Comparison of ENCODE assay signal across 10 cellular contexts in the genomic region with DNA sequence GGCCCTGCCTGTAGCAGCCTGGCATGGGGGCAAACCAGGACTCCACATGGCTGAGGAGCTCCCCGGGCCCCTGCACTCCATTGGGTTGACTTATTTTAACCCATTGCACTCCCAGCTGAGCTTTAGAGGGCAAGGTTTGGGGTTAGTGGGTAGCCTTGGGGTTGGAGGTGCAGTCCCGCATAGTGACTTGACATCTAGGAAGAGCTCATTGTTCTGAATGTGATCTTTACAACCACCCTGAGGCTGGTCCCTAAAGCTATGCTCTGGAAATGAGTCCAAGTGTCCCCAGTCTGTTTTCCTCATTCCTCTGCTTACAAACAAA. TPM values are rescaled to one million over a fixed set of nuclear protein-coding genes. Genes with fewer than 3 reads are reported as not detected.
DNase-seq lines count a peak whose midpoint lies in the region; ATAC-seq and TF ChIP-seq lines count a peak whose summit lies in the region.
"Had no signal": no experiment of that assay in that cellular context is flagged by ENCODE, and none has a peak within 500 bp of the region (broad histone marks: within the 10 kb centered on the region; RNA-seq: fewer than 3 reads in every experiment).

No MANE protein-coding gene starts in this region.

- no peak for TF ChIP-seq EP300 in suprapubic skin (IDR thresholded peaks at IDR 0.05)

- no peak for TF ChIP-seq POLR2A in suprapubic skin (IDR thresholded peaks at IDR 0.05)

- H3K9me3 ChIP-seq in suprapubic skin: peaks cover 3% of the 10 kb centered on the region
- peaks cover 11% of the 10 kb centered on the region for H3K9me3 ChIP-seq in mucosa of descending colon

- H3K4me1 ChIP-seq in suprapubic skin: peaks cover 58% of the 10 kb centered on the region
- no peaks in the 10 kb centered on the region for H3K4me1 ChIP-seq in mucosa of descending colon (ENCODE audit: low read depth)

- H3K36me3 ChIP-seq in suprapubic skin (no peaks in the 10 kb centered on the region), mucosa of descending colon (ENCODE audit: low read depth) (no peaks in the 10 kb centered on the region)

- intact Hi-C loops in mucosa of descending colon (cut with DNase I, micrococcal nuclease): no loop called here

- TF ChIP-seq CTCF in RWPE1 (conservative IDR thresholded peaks at IDR 0.05; ENCODE audit: low read depth): no peak
- no peak for TF ChIP-seq CTCF in suprapubic skin (IDR thresholded peaks at IDR 0.05)
- no peak for TF ChIP-seq CTCF in mucosa of descending colon (IDR thresholded peaks at IDR 0.05)

- no peaks in the 10 kb centered on the region for H3K27me3 Mint-ChIP-seq in activated T-cell treated with anti-CD3 and anti-CD28 coated beads, Interleukin-2, amount 50 U/mL, for 72 hours (ENCODE audit: low read depth)
- no peaks in the 10 kb centered on the region for H3K27me3 Mint-ChIP-seq in activated T-cell treated with anti-CD3 and anti-CD28 coated beads, Interleukin-2, amount 50 U/mL, for 4 hours (ENCODE audit: low read depth)
- H3K27me3 Mint-ChIP-seq in activated CD4-positive, alpha-beta memory T cell treated with anti-CD3 and anti-CD28 coated beads, Interleukin-2, amount 10 ng/mL, durations not matched to agents 7 days and 5 days: no peaks in the 10 kb centered on the region

- POLR2A ChIA-PET in RWPE1 (lab: Yijun Ruan, JAX; ENCODE audit: low non-redundant PET): no interaction called here
- POLR2A ChIA-PET in activated CD4-positive, alpha-beta memory T cell treated with anti-CD3 and anti-CD28 coated beads, Interleukin-2, amount 10 ng/mL, durations not matched to agents 7 days and 5 days (lab: Charles Lee): interaction anchor here (0.8 to 2.2 kb wide), 5 partner anchors 8 to 76 kb away, joined by 3 to 9 read pairs (median 4); partner anchors contain the start of genes NFKBIA and PSMA6

- WGBS in suprapubic skin: 50% methylated on average over 2 of the region's 2 CpGs

- H3K4me1 Mint-ChIP-seq in activated T-cell treated with anti-CD3 and anti-CD28 coated beads, Interleukin-2, amount 50 U/mL, for 72 hours (ENCODE audit: low read depth): peaks cover 60% of the 10 kb centered on the region
- peaks cover 34% of the 10 kb centered on the region for H3K4me1 Mint-ChIP-seq in activated T-cell treated with anti-CD3 and anti-CD28 coated beads, Interleukin-2, amount 50 U/mL, for 4 hours (ENCODE audit: low read depth)
- H3K4me1 Mint-ChIP-seq in activated CD4-positive, alpha-beta memory T cell treated with anti-CD3 and anti-CD28 coated beads, Interleukin-2, amount 10 ng/mL, durations not matched to agents 7 days and 5 days: peaks cover 33% of the 10 kb centered on the region

- CTCF ChIA-PET in RWPE1 (lab: Yijun Ruan, JAX): no interaction called here
- CTCF ChIA-PET in activated CD4-positive, alpha-beta memory T cell treated with anti-CD3 and anti-CD28 coated beads, Interleukin-2, amount 10 ng/mL, durations not matched to agents 7 days and 5 days (lab: Charles Lee): interaction anchor here (1.3 to 1.4 kb wide), 2 partner anchors 30 to 54 kb away, joined by 3 to 4 read pairs; no protein-coding TSS in a partner anchor

- no peaks in the 10 kb centered on the region for H3K27me3 ChIP-seq in suprapubic skin

- DNase-seq in activated T-cell treated with anti-CD3 and anti-CD28 coated beads, Interleukin-2, amount 50 U/mL, for 72 hours: peak; percentile 27 to 35
- no peak for DNase-seq in activated T-cell treated with anti-CD3 and anti-CD28 coated beads, Interleukin-2, amount 50 U/mL, for 4 hours
- DNase-seq in RWPE1 (ENCODE audit: low spot score) (no peak), kidney tubule cell (ENCODE audit: low spot score) (peak; percentile 16), suprapubic skin (ENCODE audit: low spot score in 2 of 2) (no peak), mucosa of descending colon (no peak)
- no peak for DNase-seq in activated effector memory CD4-positive, alpha-beta T cell treated with Interleukin-2 at 50 U/mL for 16 hours
- DNase-seq in activated CD4-positive, alpha-beta memory T cell treated with anti-CD3 and anti-CD28 coated beads, Interleukin-2, amount 10 ng/mL, durations not matched to agents 7 days and 5 days: no peak
- DNase-seq: NCI-H1105 treated with DMSO at 0.1 percent for 48 hours had no signal

- peaks cover 4 to 6% of the 10 kb centered on the region in 2 donors for H3K9me3 Mint-ChIP-seq in activated T-cell treated with anti-CD3 and anti-CD28 coated beads, Interleukin-2, amount 50 U/mL, for 72 hours
- H3K9me3 Mint-ChIP-seq in activated T-cell treated with anti-CD3 and anti-CD28 coated beads, Interleukin-2, amount 50 U/mL, for 4 hours: peaks cover 5% of the 10 kb centered on the region
- peaks cover 10% of the 10 kb centered on the region for H3K9me3 Mint-ChIP-seq in activated CD4-positive, alpha-beta memory T cell treated with anti-CD3 and anti-CD28 coated beads, Interleukin-2, amount 10 ng/mL, durations not matched to agents 7 days and 5 days

- H3K4me3 ChIP-seq in suprapubic skin: no peak overlapping the region
- no peak overlapping the region for H3K4me3 ChIP-seq in mucosa of descending colon

- peak overlapping the region; percentile 64 to 72 for H3K4me3 Mint-ChIP-seq in activated T-cell treated with anti-CD3 and anti-CD28 coated beads, Interleukin-2, amount 50 U/mL, for 72 hours
- H3K4me3 Mint-ChIP-seq in activated T-cell treated with anti-CD3 and anti-CD28 coated beads, Interleukin-2, amount 50 U/mL, for 4 hours: no peak overlapping the region
- no peak overlapping the region for H3K4me3 Mint-ChIP-seq in activated CD4-positive, alpha-beta memory T cell treated with anti-CD3 and anti-CD28 coated beads, Interleukin-2, amount 10 ng/mL, durations not matched to agents 7 days and 5 days

- H3K36me3 Mint-ChIP-seq in activated T-cell treated with anti-CD3 and anti-CD28 coated beads, Interleukin-2, amount 50 U/mL, for 72 hours (ENCODE audit: insufficient read depth in 2 of 2): peaks cover 6% of the 10 kb centered on the region in 2 donors
- peaks cover 1% of the 10 kb centered on the region for H3K36me3 Mint-ChIP-seq in activated T-cell treated with anti-CD3 and anti-CD28 coated beads, Interleukin-2, amount 50 U/mL, for 4 hours (ENCODE audit: insufficient read depth)
- no peaks in the 10 kb centered on the region for H3K36me3 Mint-ChIP-seq in activated CD4-positive, alpha-beta memory T cell treated with anti-CD3 and anti-CD28 coated beads, Interleukin-2, amount 10 ng/mL, durations not matched to agents 7 days and 5 days (ENCODE audit: low read depth)

- peak overlapping the region; percentile 68 for H3K27ac Mint-ChIP-seq in activated T-cell treated with anti-CD3 and anti-CD28 coated beads, Interleukin-2, amount 50 U/mL, for 72 hours
- no peak overlapping the region for H3K27ac Mint-ChIP-seq in activated CD4-positive, alpha-beta memory T cell treated with anti-CD3 and anti-CD28 coated beads, Interleukin-2, amount 10 ng/mL, durations not matched to agents 7 days and 5 days

- ATAC-seq in activated T-cell treated with anti-CD3 and anti-CD28 coated beads, Interleukin-2, amount 50 U/mL, for 72 hours (replicated peaks in 1 of 2): no peak
- no peak for ATAC-seq in activated T-cell treated with anti-CD3 and anti-CD28 coated beads, Interleukin-2, amount 50 U/mL, for 4 hours
- ATAC-seq in mucosa of descending colon: no peak

- peak overlapping the region; percentile 78 for H3K27ac ChIP-seq in RWPE1
- peak overlapping the region; percentile 2 for H3K27ac ChIP-seq in suprapubic skin
- H3K27ac ChIP-seq: HL-60 had no signal

RNA-seq across cellular contexts. Expression of gene NFKBIA, which starts 36.4 kb away (rescaled TPM):
- total RNA-seq in activated T-cell treated with anti-CD3 and anti-CD28 coated beads, Interleukin-2, amount 50 U/mL, for 72 hours: 100 to 1,000 TPM; 391 to 596 TPM
- 100 to 1,000 TPM; 530 to 701 (median 599) TPM for total RNA-seq in activated T-cell treated with anti-CD3 and anti-CD28 coated beads, Interleukin-2, amount 50 U/mL, for 4 hours
- total RNA-seq in suprapubic skin (100 to 1,000 TPM; 510 to 768 (median 735) TPM), mucosa of descending colon (100 to 1,000 TPM; 134 to 180 (median 153) TPM)
- total RNA-seq in activated CD4-positive, alpha-beta memory T cell treated with anti-CD3 and anti-CD28 coated beads, Interleukin-2, amount 10 ng/mL, durations not matched to agents 7 days and 5 days: 100 to 1,000 TPM; 102 to 109 TPM

Comparison
In these comparisons a context has a peak if more than half of its experiments do, and no peak if none do; other contexts are left out.
1. DNase-seq: peak in activated T-cell treated with anti-CD3 and anti-CD28 coated beads, Interleukin-2, amount 50 U/mL, for 72 hours (2 of 2) and kidney tubule cell (single experiment); none in activated T-cell treated with anti-CD3 and anti-CD28 coated beads, Interleukin-2, amount 50 U/mL, for 4 hours (single experiment), RWPE1 (single experiment), suprapubic skin (0 of 2), activated effector memory CD4-positive, alpha-beta T cell treated with Interleukin-2 at 50 U/mL for 16 hours (single experiment), activated CD4-positive, alpha-beta memory T cell treated with anti-CD3 and anti-CD28 coated beads, Interleukin-2, amount 10 ng/mL, durations not matched to agents 7 days and 5 days (single experiment) and mucosa of descending colon (0 of 3).
2. H3K4me3 Mint-ChIP-seq: peak in activated T-cell treated with anti-CD3 and anti-CD28 coated beads, Interleukin-2, amount 50 U/mL, for 72 hours (2 of 2); none in activated T-cell treated with anti-CD3 and anti-CD28 coated beads, Interleukin-2, amount 50 U/mL, for 4 hours (single experiment) and activated CD4-positive, alpha-beta memory T cell treated with anti-CD3 and anti-CD28 coated beads, Interleukin-2, amount 10 ng/mL, durations not matched to agents 7 days and 5 days (single experiment).